ENCODE assay signal across 1 cellular context in genomic region chr11:117992620-117993019, GRCh38.
TF ChIP-seq lines count a peak whose summit lies in the region.

No MANE protein-coding gene starts in this region.

TF ChIP-seq in H1, 55 proteins besides CTCF, POLR2A, EP300 and RAD21 (continued from another document):
- TF ChIP-seq ATF2 (IDR thresholded peaks at IDR 0.05; ENCODE audit: low read length) = no peak
